1 cellular context compared by ENCODE assay signal in the genomic region with DNA sequence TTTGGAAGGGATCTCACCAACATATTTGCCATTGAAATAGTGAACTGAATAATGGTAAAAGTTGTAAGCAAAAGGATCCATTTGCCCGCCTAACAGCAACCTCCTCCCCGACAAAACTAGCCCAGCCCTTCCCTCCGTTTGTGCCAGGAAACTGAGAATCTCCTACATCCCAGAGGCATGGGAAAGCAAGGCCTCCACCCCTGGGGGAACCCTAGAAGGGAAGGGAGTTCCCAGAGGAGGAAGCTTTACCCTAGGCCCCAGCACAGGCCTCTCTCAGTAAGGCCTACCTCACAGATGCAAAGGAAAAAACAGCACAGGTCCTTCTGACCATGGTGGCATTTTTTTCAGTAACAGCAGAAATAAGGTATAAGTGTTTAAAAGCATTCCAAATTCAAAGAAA.
TF ChIP-seq lines count a peak whose summit lies in the region.

No MANE protein-coding gene starts in this region.

TF ChIP-seq in GM23338, 12 proteins besides CTCF, POLR2A, EP300 and RAD21 (continued from another document):
- no peak for TF ChIP-seq REST (IDR thresholded peaks at IDR 0.05; ENCODE audit: unreplicated experiment)
- TF ChIP-seq, protein P1, sequence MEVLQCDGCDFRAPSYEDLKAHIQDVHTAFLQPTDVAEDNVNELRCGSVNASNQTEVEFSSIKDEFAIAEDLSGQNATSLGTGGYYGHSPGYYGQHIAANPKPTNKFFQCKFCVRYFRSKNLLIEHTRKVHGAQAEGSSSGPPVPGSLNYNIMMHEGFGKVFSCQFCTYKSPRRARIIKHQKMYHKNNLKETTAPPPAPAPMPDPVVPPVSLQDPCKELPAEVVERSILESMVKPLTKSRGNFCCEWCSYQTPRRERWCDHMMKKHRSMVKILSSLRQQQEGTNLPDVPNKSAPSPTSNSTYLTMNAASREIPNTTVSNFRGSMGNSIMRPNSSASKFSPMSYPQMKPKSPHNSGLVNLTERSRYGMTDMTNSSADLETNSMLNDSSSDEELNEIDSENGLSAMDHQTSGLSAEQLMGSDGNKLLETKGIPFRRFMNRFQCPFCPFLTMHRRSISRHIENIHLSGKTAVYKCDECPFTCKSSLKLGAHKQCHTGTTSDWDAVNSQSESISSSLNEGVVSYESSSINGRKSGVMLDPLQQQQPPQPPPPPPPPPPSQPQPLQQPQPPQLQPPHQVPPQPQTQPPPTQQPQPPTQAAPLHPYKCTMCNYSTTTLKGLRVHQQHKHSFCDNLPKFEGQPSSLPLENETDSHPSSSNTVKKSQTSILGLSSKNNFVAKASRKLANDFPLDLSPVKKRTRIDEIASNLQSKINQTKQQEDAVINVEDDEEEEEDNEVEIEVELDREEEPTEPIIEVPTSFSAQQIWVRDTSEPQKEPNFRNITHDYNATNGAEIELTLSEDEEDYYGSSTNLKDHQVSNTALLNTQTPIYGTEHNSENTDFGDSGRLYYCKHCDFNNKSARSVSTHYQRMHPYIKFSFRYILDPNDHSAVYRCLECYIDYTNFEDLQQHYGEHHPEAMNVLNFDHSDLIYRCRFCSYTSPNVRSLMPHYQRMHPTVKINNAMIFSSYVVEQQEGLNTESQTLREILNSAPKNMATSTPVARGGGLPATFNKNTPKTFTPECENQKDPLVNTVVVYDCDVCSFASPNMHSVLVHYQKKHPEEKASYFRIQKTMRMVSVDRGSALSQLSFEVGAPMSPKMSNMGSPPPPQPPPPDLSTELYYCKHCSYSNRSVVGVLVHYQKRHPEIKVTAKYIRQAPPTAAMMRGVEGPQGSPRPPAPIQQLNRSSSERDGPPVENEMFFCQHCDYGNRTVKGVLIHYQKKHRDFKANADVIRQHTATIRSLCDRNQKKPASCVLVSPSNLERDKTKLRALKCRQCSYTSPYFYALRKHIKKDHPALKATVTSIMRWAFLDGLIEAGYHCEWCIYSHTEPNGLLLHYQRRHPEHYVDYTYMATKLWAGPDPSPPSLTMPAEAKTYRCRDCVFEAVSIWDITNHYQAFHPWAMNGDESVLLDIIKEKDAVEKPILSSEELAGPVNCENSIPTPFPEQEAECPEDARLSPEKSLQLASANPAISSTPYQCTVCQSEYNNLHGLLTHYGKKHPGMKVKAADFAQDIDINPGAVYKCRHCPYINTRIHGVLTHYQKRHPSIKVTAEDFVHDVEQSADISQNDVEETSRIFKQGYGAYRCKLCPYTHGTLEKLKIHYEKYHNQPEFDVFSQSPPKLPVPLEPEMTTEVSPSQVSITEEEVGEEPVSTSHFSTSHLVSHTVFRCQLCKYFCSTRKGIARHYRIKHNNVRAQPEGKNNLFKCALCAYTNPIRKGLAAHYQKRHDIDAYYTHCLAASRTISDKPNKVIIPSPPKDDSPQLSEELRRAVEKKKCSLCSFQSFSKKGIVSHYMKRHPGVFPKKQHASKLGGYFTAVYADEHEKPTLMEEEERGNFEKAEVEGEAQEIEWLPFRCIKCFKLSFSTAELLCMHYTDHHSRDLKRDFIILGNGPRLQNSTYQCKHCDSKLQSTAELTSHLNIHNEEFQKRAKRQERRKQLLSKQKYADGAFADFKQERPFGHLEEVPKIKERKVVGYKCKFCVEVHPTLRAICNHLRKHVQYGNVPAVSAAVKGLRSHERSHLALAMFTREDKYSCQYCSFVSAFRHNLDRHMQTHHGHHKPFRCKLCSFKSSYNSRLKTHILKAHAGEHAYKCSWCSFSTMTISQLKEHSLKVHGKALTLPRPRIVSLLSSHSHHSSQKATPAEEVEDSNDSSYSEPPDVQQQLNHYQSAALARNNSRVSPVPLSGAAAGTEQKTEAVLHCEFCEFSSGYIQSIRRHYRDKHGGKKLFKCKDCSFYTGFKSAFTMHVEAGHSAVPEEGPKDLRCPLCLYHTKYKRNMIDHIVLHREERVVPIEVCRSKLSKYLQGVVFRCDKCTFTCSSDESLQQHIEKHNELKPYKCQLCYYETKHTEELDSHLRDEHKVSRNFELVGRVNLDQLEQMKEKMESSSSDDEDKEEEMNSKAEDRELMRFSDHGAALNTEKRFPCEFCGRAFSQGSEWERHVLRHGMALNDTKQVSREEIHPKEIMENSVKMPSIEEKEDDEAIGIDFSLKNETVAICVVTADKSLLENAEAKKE (CRISPR knock-in tag; IDR thresholded peaks at IDR 0.05): no peak
- TF ChIP-seq NANOG (IDR thresholded peaks at IDR 0.05; ENCODE audit: borderline replicate concordance): no peak
- no peak for TF ChIP-seq POLR2AphosphoS5 (IDR thresholded peaks at IDR 0.05; ENCODE audit: low read depth)
- no peak for TF ChIP-seq JUNB (IDR thresholded peaks at IDR 0.05; ENCODE audit: unreplicated experiment)
- TF ChIP-seq, protein P2, sequence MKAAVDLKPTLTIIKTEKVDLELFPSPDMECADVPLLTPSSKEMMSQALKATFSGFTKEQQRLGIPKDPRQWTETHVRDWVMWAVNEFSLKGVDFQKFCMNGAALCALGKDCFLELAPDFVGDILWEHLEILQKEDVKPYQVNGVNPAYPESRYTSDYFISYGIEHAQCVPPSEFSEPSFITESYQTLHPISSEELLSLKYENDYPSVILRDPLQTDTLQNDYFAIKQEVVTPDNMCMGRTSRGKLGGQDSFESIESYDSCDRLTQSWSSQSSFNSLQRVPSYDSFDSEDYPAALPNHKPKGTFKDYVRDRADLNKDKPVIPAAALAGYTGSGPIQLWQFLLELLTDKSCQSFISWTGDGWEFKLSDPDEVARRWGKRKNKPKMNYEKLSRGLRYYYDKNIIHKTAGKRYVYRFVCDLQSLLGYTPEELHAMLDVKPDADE (IDR thresholded peaks at IDR 0.05): no peak
- TF ChIP-seq EZH2phosphoT487 (IDR thresholded peaks at IDR 0.05; ENCODE audit: unreplicated experiment): no peak
- TF ChIP-seq ZNF114 (CRISPR knock-in tag; IDR thresholded peaks at IDR 0.05): no peak
- no peak for TF ChIP-seq ZNF331 (CRISPR knock-in tag; IDR thresholded peaks at IDR 0.05; ENCODE audit: low read depth)
